Comparison of ENCODE assay signal across 8 cellular contexts in the genomic region with DNA sequence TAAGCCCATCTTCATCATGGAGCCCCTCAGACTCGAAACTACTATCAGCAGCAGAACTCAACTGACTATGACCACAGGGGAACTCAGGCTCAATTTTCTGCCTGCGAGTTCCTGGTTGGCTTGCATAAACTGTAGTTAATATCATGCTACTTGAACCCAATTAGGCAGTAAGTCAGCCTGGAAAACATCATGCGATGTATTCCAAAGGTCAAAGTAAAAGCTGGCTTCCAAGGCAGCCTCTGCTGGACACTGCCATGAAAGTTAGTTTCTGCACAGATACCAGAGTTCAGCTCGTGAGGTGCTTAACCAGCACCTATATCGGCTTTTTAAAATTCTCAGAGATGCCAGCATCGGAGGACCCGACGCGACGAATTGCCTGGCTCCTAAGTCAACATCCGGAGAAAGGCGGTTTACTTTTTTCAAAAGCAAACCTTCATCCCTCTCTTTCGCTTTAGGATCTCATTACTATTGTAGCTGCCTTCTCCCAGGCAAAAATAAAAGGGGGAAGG. TPM values are rescaled to one million over a fixed set of nuclear protein-coding genes. Genes with fewer than 3 reads are reported as not detected.
DNase-seq lines count a peak whose midpoint lies in the region; ATAC-seq, FAIRE-seq and TF ChIP-seq lines count a peak whose summit lies in the region.

No MANE protein-coding gene starts in this region.

- no peak for ATAC-seq in stimulated activated naive B cell treated with anti-CD40 and anti-IgM and Interleukin-4, amounts not matched to agents 10 μg/mL and 1 μg/mL and 100 μg/mL, for 72 hours (replicated peaks)
- no peak for ATAC-seq in GM21381 (IDR thresholded peaks at IDR 0.05; ENCODE audit: unreplicated experiment)
- no peak for ATAC-seq in GM18517 (IDR thresholded peaks at IDR 0.05; ENCODE audit: unreplicated experiment)

- H3K4me1 Mint-ChIP-seq in immature natural killer cell = peaks cover 53 to 60% of the 10 kb centered on the region in 2 donors
- peaks cover 39 to 58% of the 10 kb centered on the region in 2 donors for H3K4me1 Mint-ChIP-seq in stimulated activated naive B cell treated with anti-CD40 and anti-IgM and Interleukin-4, amounts not matched to agents 10 μg/mL and 1 μg/mL and 100 μg/mL, for 72 hours

- no peak for FAIRE-seq in D721Med (lab: Jason Lieb, UNC)

- peaks cover 18 to 30% (median 22%) of the 10 kb centered on the region in 3 donors for H3K27me3 Mint-ChIP-seq in immature natural killer cell (ENCODE audit: low read depth in 3 of 3)
- H3K27me3 Mint-ChIP-seq in stimulated activated naive B cell treated with anti-CD40 and anti-IgM and Interleukin-4, amounts not matched to agents 10 μg/mL and 1 μg/mL and 100 μg/mL, for 72 hours = no peaks in the 10 kb centered on the region

- peak overlapping the region; percentile 92 for H3K9ac ChIP-seq in HUES6 (ENCODE audit: low read length)

- CTCF ChIA-PET in BJ (lab: Yijun Ruan, JAX) = interaction anchor here (1.2 kb wide), 1 partner anchor 108 kb away, joined by 3 read pairs; no protein-coding TSS in a partner anchor

- no peaks in the 10 kb centered on the region for H3K36me3 Mint-ChIP-seq in immature natural killer cell
- H3K36me3 Mint-ChIP-seq in stimulated activated naive B cell treated with anti-CD40 and anti-IgM and Interleukin-4, amounts not matched to agents 10 μg/mL and 1 μg/mL and 100 μg/mL, for 72 hours = peaks cover 20 to 39% of the 10 kb centered on the region in 2 donors

- intact Hi-C loops in ascending aorta (cut with DNase I) = loop anchor here (1.0 to 5.0 kb wide), 4 partner anchors 22 to 975 kb away; partner anchors contain the start of genes FEM1B and RNU6-1

- DNase-seq in BJ (ENCODE audit: low read depth) = no peak
- no peak for DNase-seq in ascending aorta (ENCODE audit: low spot score in 2 of 2)
- peak in 2 of 3 donors; percentile 6 for DNase-seq in immature natural killer cell
- DNase-seq in stimulated activated naive B cell treated with anti-CD40 and anti-IgM and Interleukin-4, amounts not matched to agents 10 μg/mL and 1 μg/mL and 100 μg/mL, for 72 hours = no peak
- no peak for DNase-seq in D721Med (ENCODE audit: insufficient read length, low spot score)

- H3K9me3 ChIP-seq in HUES6 (ENCODE audit: control insufficient read depth, insufficient read depth, low read depth, low read length) = no peaks in the 10 kb centered on the region
- no peaks in the 10 kb centered on the region for H3K9me3 ChIP-seq in ascending aorta

- H3K27ac Mint-ChIP-seq in immature natural killer cell = peak overlapping the region; percentile 95 to 98 (median 98)
- peak overlapping the region; percentile 99 for H3K27ac Mint-ChIP-seq in stimulated activated naive B cell treated with anti-CD40 and anti-IgM and Interleukin-4, amounts not matched to agents 10 μg/mL and 1 μg/mL and 100 μg/mL, for 72 hours

- H3K4me3 Mint-ChIP-seq in immature natural killer cell = peak overlapping the region; percentile 95 to 99 (median 96)
- H3K4me3 Mint-ChIP-seq in stimulated activated naive B cell treated with anti-CD40 and anti-IgM and Interleukin-4, amounts not matched to agents 10 μg/mL and 1 μg/mL and 100 μg/mL, for 72 hours = peak overlapping the region; percentile 93 to 99

- H3K4me3 ChIP-seq in BJ (ENCODE audit: low read depth, low read length) (peak overlapping the region; percentile 99), HUES6 (ENCODE audit: low read depth, low read length) (peak overlapping the region; percentile 89), ascending aorta (peak overlapping the region; percentile 90 to 96)

- TF ChIP-seq CTCF in BJ (IDR thresholded peaks at IDR 0.05; ENCODE audit: insufficient read depth, low read depth, low read length) (no peak), ascending aorta (IDR thresholded peaks at IDR 0.05) (no peak), D721Med (IDR thresholded peaks at IDR 0.05; ENCODE audit: insufficient read depth, missing control alignments) (no peak)

- peaks cover 0 to 2% (median 0%) of the 10 kb centered on the region in 6 donors for H3K9me3 Mint-ChIP-seq in immature natural killer cell
- H3K9me3 Mint-ChIP-seq in stimulated activated naive B cell treated with anti-CD40 and anti-IgM and Interleukin-4, amounts not matched to agents 10 μg/mL and 1 μg/mL and 100 μg/mL, for 72 hours = no peaks in the 10 kb centered on the region

- H3K27me3 ChIP-seq in BJ (ENCODE audit: control insufficient read depth, insufficient read depth, low read length) = no peaks in the 10 kb centered on the region
- H3K27me3 ChIP-seq in HUES6 (ENCODE audit: control insufficient read depth, insufficient read depth, low read length) = peaks cover 5% of the 10 kb centered on the region
- H3K27me3 ChIP-seq in ascending aorta = no peaks in the 10 kb centered on the region

- H3K27ac ChIP-seq in HUES6 (ENCODE audit: low read depth, low read length) (peak overlapping the region; percentile 98; the same call in 1 of the 2 replicates), ascending aorta (peak overlapping the region; percentile 98)

- H3K4me1 ChIP-seq in HUES6 (ENCODE audit: control insufficient read depth, insufficient read depth, low read length) (peaks cover 37% of the 10 kb centered on the region), ascending aorta (peaks cover 0 to 25% of the 10 kb centered on the region in 2 donors)

- H3K36me3 ChIP-seq in BJ (ENCODE audit: control insufficient read depth, insufficient read depth, low read length) (no peaks in the 10 kb centered on the region), HUES6 (ENCODE audit: control insufficient read depth, insufficient read depth, low read length) (peaks cover 6% of the 10 kb centered on the region), ascending aorta (no peaks in the 10 kb centered on the region)

- POLR2A ChIA-PET in BJ (lab: Charles Lee) = no interaction called here

RNA-seq across cellular contexts. Expression of gene ANP32A, which starts 3.8 kb away (rescaled TPM):
- 36.2 and 60.3 TPM in 2 replicates for polyA plus RNA-seq in BJ (2011; rRNA removed)
- polyA minus RNA-seq in BJ (2011; rRNA and poly(A)+ RNA removed) = 16.6 and 22.4 TPM in 2 replicates
- total RNA-seq in ascending aorta = 19.2 TPM
- polyA plus RNA-seq in immature natural killer cell = 100 to 1,000 TPM in 1 of 3 donors, 10 to 100 TPM in 2; 76.3 to 147 (median 85.2) TPM

Comparison
In these comparisons a context has a peak if more than half of its experiments do, and no peak if none do; other contexts are left out.
1. DNase-seq: peak in immature natural killer cell (2 of 3); none in BJ (single experiment), ascending aorta (0 of 2), stimulated activated naive B cell treated with anti-CD40 and anti-IgM and Interleukin-4, amounts not matched to agents 10 μg/mL and 1 μg/mL and 100 μg/mL, for 72 hours (single experiment) and D721Med (single experiment).
2. Peak in every context shown above with its lines, with median percentiles within 50 percentile points of each other: H3K4me3 ChIP-seq.